2 cellular contexts compared by ENCODE assay signal in genomic region chr20:50916934-50917333, GRCh38.
TF ChIP-seq lines count a peak whose summit lies in the region.

No MANE protein-coding gene starts in this region.

TF ChIP-seq in GM23338, 12 proteins besides CTCF, POLR2A, EP300 and RAD21:
- TF ChIP-seq REST (IDR thresholded peaks at IDR 0.05; ENCODE audit: unreplicated experiment) (no peak), NANOG (IDR thresholded peaks at IDR 0.05; ENCODE audit: borderline replicate concordance) (no peak), ETS1 (IDR thresholded peaks at IDR 0.05) (no peak), JUNB (IDR thresholded peaks at IDR 0.05; ENCODE audit: unreplicated experiment) (no peak), ZNF114 (CRISPR knock-in tag; IDR thresholded peaks at IDR 0.05) (no peak), EZH2phosphoT487 (IDR thresholded peaks at IDR 0.05; ENCODE audit: unreplicated experiment) (no peak), ZNF331 (CRISPR knock-in tag; IDR thresholded peaks at IDR 0.05; ENCODE audit: low read depth) (no peak), EZH2 (IDR thresholded peaks at IDR 0.05; ENCODE audit: low read depth, unreplicated experiment) (no peak), ZNF462 (CRISPR knock-in tag; IDR thresholded peaks at IDR 0.05) (no peak), CREB1 (CRISPR knock-in tag; IDR thresholded peaks at IDR 0.05; ENCODE audit: low read depth) (no peak), STAT1 (IDR thresholded peaks at IDR 0.05; ENCODE audit: unreplicated experiment) (no peak)
TF ChIP-seq in GM23338: peak in this region for 0.

TF ChIP-seq in GM12878, 131 proteins besides CTCF, POLR2A, EP300 and RAD21:
- TF ChIP-seq USF1 (IDR thresholded peaks at IDR 0.05; ENCODE audit: borderline replicate concordance, extremely low read length, insufficient read depth, low read depth, low read length) (no peak), ZNF274 (IDR thresholded peaks at IDR 0.05; ENCODE audit: insufficient read depth, insufficient read length) (no peak), RBBP5 (conservative IDR thresholded peaks at IDR 0.05) (no peak), CBFB (IDR thresholded peaks at IDR 0.05; ENCODE audit: low read depth) (no peak), HSF1 (IDR thresholded peaks at IDR 0.05; ENCODE audit: low read depth, low read length) (no peak), ZNF384 (IDR thresholded peaks at IDR 0.05; ENCODE audit: borderline replicate concordance, low read depth, low read length) (no peak), E2F8 (IDR thresholded peaks at IDR 0.05; ENCODE audit: low read depth, partially characterized antibody) (no peak), IRF5 (IDR thresholded peaks at IDR 0.05; ENCODE audit: borderline replicate concordance) (no peak), REST (IDR thresholded peaks at IDR 0.05; ENCODE audit: low read depth, low read length) (no peak), PAX5 (IDR thresholded peaks at IDR 0.05; ENCODE audit: borderline replicate concordance, low read depth, low read length) (no peak), ELK1 (IDR thresholded peaks at IDR 0.05; ENCODE audit: low read depth, low read length) (no peak), FOXK2 (IDR thresholded peaks at IDR 0.05) (no peak), PRDM15 (CRISPR knock-in tag; IDR thresholded peaks at IDR 0.05) (no peak), SKIL (IDR thresholded peaks at IDR 0.05; ENCODE audit: low read depth, poor library complexity, severe bottlenecking) (no peak), DPF2 (IDR thresholded peaks at IDR 0.05) (no peak), MEF2B (IDR thresholded peaks at IDR 0.05; ENCODE audit: partially characterized antibody, poor library complexity, severe bottlenecking) (no peak), YBX1 (IDR thresholded peaks at IDR 0.05) (no peak), KAT2A (conservative IDR thresholded peaks at IDR 0.05; ENCODE audit: control insufficient read depth, low read depth, low read length) (no peak), SMAD1 (IDR thresholded peaks at IDR 0.05; ENCODE audit: low read depth, partially characterized antibody) (no peak), SUZ12 (IDR thresholded peaks at IDR 0.05; ENCODE audit: unreplicated experiment) (no peak)
